9 cellular contexts compared by ENCODE assay signal in the genomic region with DNA sequence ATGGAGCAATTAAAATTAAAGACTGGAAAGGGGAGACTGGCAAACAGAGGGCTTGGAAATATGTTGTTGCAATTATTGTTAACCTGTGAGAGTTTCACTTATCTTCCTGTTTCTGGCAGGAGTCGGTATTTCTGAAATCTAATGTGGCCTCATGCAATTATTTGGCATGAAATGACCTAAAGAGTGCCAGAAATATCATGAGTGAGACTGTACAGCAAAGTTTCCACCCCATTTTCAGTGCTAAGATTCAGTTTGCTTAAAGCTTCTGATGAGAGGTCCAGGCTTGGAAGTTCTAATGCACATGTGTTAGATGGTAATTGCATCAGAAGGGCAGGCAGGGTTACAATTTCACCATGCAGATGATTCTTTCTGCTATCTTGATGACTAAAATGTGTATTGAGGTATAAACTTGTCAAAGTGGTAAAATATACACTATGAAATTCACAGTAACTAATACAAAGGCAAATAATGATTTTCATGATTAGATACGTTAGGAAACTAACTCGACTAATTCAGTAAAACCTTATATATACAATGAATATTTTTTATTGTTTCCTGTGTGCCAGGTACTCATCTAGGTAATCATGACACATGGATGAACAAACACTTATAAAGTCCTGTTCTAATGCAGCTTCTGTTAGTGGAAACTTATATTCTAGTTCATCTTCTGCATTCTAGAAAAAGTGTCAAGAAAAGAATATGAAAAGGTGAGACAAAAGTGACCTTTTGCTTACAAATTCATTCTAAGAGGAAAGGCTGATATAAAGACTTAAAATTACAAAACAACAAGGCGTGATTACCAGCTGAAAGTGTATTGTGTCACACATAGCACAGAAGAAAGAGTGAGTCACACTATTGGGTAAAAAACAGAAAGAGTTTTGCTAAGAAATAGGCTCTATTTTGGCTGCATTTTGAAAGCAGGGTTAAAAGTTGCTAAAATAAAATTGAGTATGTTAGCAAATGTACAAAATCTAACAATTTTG.
A peak's percentile ranks its signal among the peaks of the same experiment; 100 is the strongest.
DNase-seq lines count a peak whose midpoint lies in the region; TF ChIP-seq lines count a peak whose summit lies in the region.
"Had no signal": no experiment of that assay in that cellular context is flagged by ENCODE, and none has a peak within 500 bp of the region (broad histone marks: within the 10 kb centered on the region; RNA-seq: fewer than 3 reads in every experiment).

No MANE protein-coding gene starts in this region.

- peak overlapping the region; percentile 54 for H3K9ac ChIP-seq in adipocyte (ENCODE audit: low read length)

- no peaks in the 10 kb centered on the region for H3K9me3 ChIP-seq in adipocyte (ENCODE audit: control insufficient read depth, low read length)
- H3K9me3 ChIP-seq: body of pancreas had no signal

- H3K27ac Mint-ChIP-seq in activated CD4-positive, alpha-beta T cell treated with anti-CD3 and anti-CD28 coated beads, Interleukin-2, amount 10 ng/mL, durations not matched to agents 24 days and 14 days, result no peak overlapping the region

- no peak for TF ChIP-seq EP300 in Ishikawa (IDR thresholded peaks at IDR 0.05; ENCODE audit: borderline replicate concordance)

- H3K36me3 Mint-ChIP-seq in activated CD4-positive, alpha-beta T cell treated with anti-CD3 and anti-CD28 coated beads, Interleukin-2, amount 10 ng/mL, durations not matched to agents 24 days and 14 days (ENCODE audit: low read depth), result no peaks in the 10 kb centered on the region

- no peaks in the 10 kb centered on the region for H3K27me3 Mint-ChIP-seq in activated CD4-positive, alpha-beta T cell treated with anti-CD3 and anti-CD28 coated beads, Interleukin-2, amount 10 ng/mL, durations not matched to agents 24 days and 14 days

- intact Hi-C loops in activated CD4-positive, alpha-beta T cell treated with anti-CD3 and anti-CD28 coated beads, Interleukin-2, amount 10 ng/mL, durations not matched to agents 24 days and 14 days (cut with micrococcal nuclease), result no loop called here

- no peak overlapping the region for H3K27ac ChIP-seq in substantia nigra (ENCODE audit: low read depth, low read length, poor library complexity, severe bottlenecking)
- H3K27ac ChIP-seq: body of pancreas had no signal

- no peak for TF ChIP-seq CTCF in BJ (IDR thresholded peaks at IDR 0.05; ENCODE audit: insufficient read depth, low read depth, low read length)

- H3K36me3 ChIP-seq in BJ (ENCODE audit: control insufficient read depth, insufficient read depth, low read length), result no peaks in the 10 kb centered on the region
- no peaks in the 10 kb centered on the region for H3K36me3 ChIP-seq in adipocyte (ENCODE audit: control insufficient read depth, insufficient read depth, low read length, severe bottlenecking)

- DNase-seq in BJ (ENCODE audit: low read depth), result peak; percentile 29
- DNase-seq in adipocyte (ENCODE audit: low read depth), result peak; percentile 88
- peak; percentile 55 for DNase-seq in kidney glomerular epithelial cell (lab: John Stamatoyannopoulos, UW)
- no peak for DNase-seq in activated CD4-positive, alpha-beta T cell treated with anti-CD3 and anti-CD28 coated beads, Interleukin-2, amount 10 ng/mL, durations not matched to agents 24 days and 14 days
- DNase-seq in substantia nigra (lab: John Stamatoyannopoulos, UW), result no peak
- no peak for DNase-seq in activated gamma-delta T cell (lab: John Stamatoyannopoulos, UW)
- no peak for DNase-seq in COR-L47 (lab: John Stamatoyannopoulos, UW)
- DNase-seq: body of pancreas had no signal

- no peaks in the 10 kb centered on the region for H3K4me1 Mint-ChIP-seq in activated CD4-positive, alpha-beta T cell treated with anti-CD3 and anti-CD28 coated beads, Interleukin-2, amount 10 ng/mL, durations not matched to agents 24 days and 14 days

- TF ChIP-seq RAD21 in Ishikawa (IDR thresholded peaks at IDR 0.05; ENCODE audit: low read depth), result no peak

- POLR2A ChIA-PET in BJ (lab: Charles Lee), result no interaction called here

- H3K4me3 ChIP-seq in BJ (ENCODE audit: low read depth, low read length), result no peak overlapping the region
- H3K4me3 ChIP-seq in adipocyte (ENCODE audit: low read length), result peak overlapping the region; percentile 60
- H3K4me3 ChIP-seq: body of pancreas had no signal

- peaks cover 24% of the 10 kb centered on the region for H3K4me1 ChIP-seq in adipocyte (ENCODE audit: control insufficient read depth, insufficient read depth, low read length)
- H3K4me1 ChIP-seq: body of pancreas had no signal

- no peaks in the 10 kb centered on the region for H3K9me3 Mint-ChIP-seq in activated CD4-positive, alpha-beta T cell treated with anti-CD3 and anti-CD28 coated beads, Interleukin-2, amount 10 ng/mL, durations not matched to agents 24 days and 14 days

- no peak overlapping the region for H3K4me3 Mint-ChIP-seq in activated CD4-positive, alpha-beta T cell treated with anti-CD3 and anti-CD28 coated beads, Interleukin-2, amount 10 ng/mL, durations not matched to agents 24 days and 14 days

- CTCF ChIA-PET in BJ (lab: Yijun Ruan, JAX), result interaction anchor here (0.9 kb wide), 1 partner anchor 29 kb away, joined by 3 read pairs; no protein-coding TSS in a partner anchor

- H3K27me3 ChIP-seq in BJ (ENCODE audit: control insufficient read depth, insufficient read depth, low read length) (no peaks in the 10 kb centered on the region), adipocyte (replicated peaks; ENCODE audit: control insufficient read depth, insufficient read depth, low read length) (no peaks in the 10 kb centered on the region)
- H3K27me3 ChIP-seq: body of pancreas had no signal

TF ChIP-seq in Ishikawa, 13 proteins besides CTCF, POLR2A, EP300 and RAD21:
- TF ChIP-seq MAX (IDR thresholded peaks at IDR 0.05) (no peak), NFIC (IDR thresholded peaks at IDR 0.05) (peak; percentile 46)

Comparison
In these comparisons a context has a peak if more than half of its experiments do, and no peak if none do; other contexts are left out.
1. DNase-seq: peak in BJ (single experiment), adipocyte (single experiment) and kidney glomerular epithelial cell (single experiment); none in activated CD4-positive, alpha-beta T cell treated with anti-CD3 and anti-CD28 coated beads, Interleukin-2, amount 10 ng/mL, durations not matched to agents 24 days and 14 days (single experiment), substantia nigra (0 of 49), activated gamma-delta T cell (single experiment) and COR-L47 (single experiment).